In the genomic region with DNA sequence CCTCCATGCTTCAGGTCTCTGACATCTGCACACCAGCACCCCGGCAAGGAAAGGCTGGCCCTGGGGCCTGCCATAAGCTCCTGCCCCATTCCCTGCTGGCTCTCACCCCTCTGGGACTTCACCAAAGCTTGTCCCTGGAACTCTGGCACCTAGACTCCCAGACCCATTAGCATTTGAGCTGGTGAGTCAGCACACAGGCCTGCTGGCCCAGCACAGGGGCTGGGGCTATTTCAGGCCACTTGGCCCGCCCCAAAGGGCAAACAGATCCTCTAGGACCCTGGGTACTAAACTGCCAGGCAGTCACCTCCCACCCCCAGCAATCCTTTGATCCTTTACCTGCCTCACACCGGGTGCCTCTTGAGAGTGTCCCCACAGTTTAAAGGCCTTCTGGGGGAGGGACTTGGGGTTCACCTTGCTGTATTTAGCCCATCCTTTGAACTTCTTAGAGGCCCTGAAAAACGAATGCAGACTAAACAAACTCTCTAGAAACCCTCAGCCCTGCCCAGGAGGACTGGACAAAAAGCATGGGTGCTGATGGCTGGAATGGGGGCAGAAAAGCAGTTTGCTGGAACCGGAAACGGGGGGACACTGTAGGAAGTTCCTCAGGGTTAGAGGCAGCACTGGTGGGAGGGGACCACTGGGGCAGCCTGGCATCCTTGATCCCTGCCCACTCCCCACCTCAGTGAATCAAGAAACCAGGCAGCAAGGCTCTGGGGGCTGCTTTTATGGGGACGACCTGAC, we compare ENCODE assay signal across 10 cellular contexts. TPM values are rescaled to one million over a fixed set of nuclear protein-coding genes. Genes with fewer than 3 reads are reported as not detected.
DNase-seq lines count a peak whose midpoint lies in the region; ATAC-seq and TF ChIP-seq lines count a peak whose summit lies in the region.
"Had no signal": no experiment of that assay in that cellular context is flagged by ENCODE, and none has a peak within 500 bp of the region (broad histone marks: within the 10 kb centered on the region; RNA-seq: fewer than 3 reads in every experiment).

No MANE protein-coding gene starts in this region.

- no peak for TF ChIP-seq EP300 in upper lobe of left lung (IDR thresholded peaks at IDR 0.05)

- TF ChIP-seq CTCF in body of pancreas (IDR thresholded peaks at IDR 0.05) (no peak), left lung (IDR thresholded peaks at IDR 0.05) (no peak), upper lobe of left lung (IDR thresholded peaks at IDR 0.05) (no peak)

- H3K27ac ChIP-seq in body of pancreas, result no peak overlapping the region
- peak overlapping the region in 1 of 2 donors; percentile 30 for H3K27ac ChIP-seq in left lung
- peak overlapping the region in 1 of 4 donors; percentile 49 for H3K27ac ChIP-seq in upper lobe of left lung
- H3K27ac ChIP-seq: PC-9 had no signal

- H3K4me1 ChIP-seq in body of pancreas, result peaks cover 33% of the 10 kb centered on the region
- H3K4me1 ChIP-seq in left lung, result peaks cover 8 to 38% of the 10 kb centered on the region in 2 donors
- H3K4me1 ChIP-seq in upper lobe of left lung, result peaks cover 20 to 46% (median 35%) of the 10 kb centered on the region in 4 donors

- intact Hi-C loops in body of pancreas (cut with DNase I), result no loop called here
- intact Hi-C loops in left lung (cut with DNase I), result no loop called here

- ATAC-seq in body of pancreas (peak; percentile 9), left lung (peak; percentile 72), upper lobe of left lung (ENCODE audit: low FRiP score in 2 of 2) (peak; percentile 1 to 28), GM21825 (IDR thresholded peaks at IDR 0.05; ENCODE audit: unreplicated experiment) (no peak), HG03097 (IDR thresholded peaks at IDR 0.05; ENCODE audit: low FRiP score, unreplicated experiment) (no peak), HG03175 (IDR thresholded peaks at IDR 0.05; ENCODE audit: unreplicated experiment) (no peak)

- peaks cover 0 to 3% of the 10 kb centered on the region in 2 donors for H3K27me3 ChIP-seq in body of pancreas
- peaks cover 7 to 29% of the 10 kb centered on the region in 2 donors for H3K27me3 ChIP-seq in left lung
- peaks cover 0 to 17% (median 11%) of the 10 kb centered on the region in 4 donors for H3K27me3 ChIP-seq in upper lobe of left lung

- 65 to 70% methylated on average over 5 to 7 of the region's 7 CpGs for WGBS in body of pancreas, 2 donors
- WGBS in upper lobe of left lung, 2 donors, result 59 to 74% methylated on average over 5 to 7 of the region's 7 CpGs

- H3K4me3 ChIP-seq in body of pancreas (no peak overlapping the region), left lung (no peak overlapping the region), upper lobe of left lung (no peak overlapping the region)
- H3K4me3 ChIP-seq: PC-9 had no signal

- TF ChIP-seq POLR2A in body of pancreas (IDR thresholded peaks at IDR 0.05) (no peak), upper lobe of left lung (IDR thresholded peaks at IDR 0.05) (no peak)

- H3K36me3 ChIP-seq in body of pancreas (replicated peaks in 1 of 2; ENCODE audit: insufficient read depth in 1 of 2, low read depth in 2 of 2), result peaks cover 0 to 6% of the 10 kb centered on the region in 2 donors
- peaks cover 0 to 44% of the 10 kb centered on the region in 2 donors for H3K36me3 ChIP-seq in left lung
- H3K36me3 ChIP-seq in upper lobe of left lung, result peaks cover 2 to 43% (median 39%) of the 10 kb centered on the region in 4 donors

- peak; percentile 68 for DNase-seq in DMS 273 (lab: John Stamatoyannopoulos, UW; ENCODE audit: unreplicated experiment)
- no peak for DNase-seq in DMS 273 treated with DMSO at 0.1 percent for 48 hours (lab: John Stamatoyannopoulos, UW)
- peak in 1 of 4 donors; percentile 71 for DNase-seq in body of pancreas
- DNase-seq in left lung, result peak in 1 of 2 donors; percentile 76
- peak in 1 of 2 donors; percentile 46 for DNase-seq in upper lobe of left lung
- DNase-seq: activated CD8-positive, alpha-beta memory T cell treated with anti-CD3 and anti-CD28 coated beads for 24 hours had no signal

- H3K9me3 ChIP-seq in body of pancreas (no peaks in the 10 kb centered on the region), left lung (no peaks in the 10 kb centered on the region), upper lobe of left lung (no peaks in the 10 kb centered on the region)

RNA-seq across cellular contexts. Expression of gene SAMD14, which starts 3.2 kb away (rescaled TPM):
- total RNA-seq in body of pancreas (not detected), left lung (10 to 100 TPM in 1 of 2 donors, 1 to 10 TPM in 1; 8.4 to 10.2 TPM), upper lobe of left lung (10 to 100 TPM in 2 of 6 donors, 1 to 10 TPM in 3, under 1 TPM in 1; 0.49 to 16.8 (median 5.6) TPM)

RNA-seq across cellular contexts. Expression of gene PPP1R9B, which starts 17.3 kb away (rescaled TPM):
- 10 to 100 TPM; 20.0 to 31.0 TPM for total RNA-seq in body of pancreas
- 10 to 100 TPM; 67.4 to 86.6 TPM for total RNA-seq in left lung
- total RNA-seq in upper lobe of left lung, result 100 to 1,000 TPM in 1 of 6 donors, 10 to 100 TPM in 5; 37.5 to 121 (median 74.7) TPM

RNA-seq across cellular contexts. Expression of gene SGCA, which starts 32.6 kb away (rescaled TPM):
- total RNA-seq in body of pancreas (1 to 10 TPM in 1 of 2 donors, not detected in 1; 1.3 TPM), left lung (10 to 100 TPM in 1 of 2 donors, 1 to 10 TPM in 1; 8.3 to 18.5 TPM), upper lobe of left lung (10 to 100 TPM in 5 of 6 donors, 1 to 10 TPM in 1; 1.6 to 19.7 (median 14.1) TPM)
- total RNA-seq: PC-9 had no signal

RNA-seq across cellular contexts. Expression of gene PDK2, which starts 38.0 kb away (rescaled TPM):
- 100 to 1,000 TPM in 1 of 2 donors, 10 to 100 TPM in 1; 27.0 to 119 TPM for total RNA-seq in body of pancreas
- total RNA-seq in left lung, result 10 to 100 TPM; 20.7 to 32.0 TPM
- 10 to 100 TPM; 15.7 to 80.7 (median 34.9) TPM for total RNA-seq in upper lobe of left lung

Comparison
In these comparisons a context has a peak if more than half of its experiments do, and no peak if none do; other contexts are left out.
1. ATAC-seq: peak in body of pancreas (single experiment), left lung (single experiment) and upper lobe of left lung (2 of 2); none in GM21825 (single experiment), HG03097 (single experiment) and HG03175 (single experiment).